1 cellular context compared by ENCODE assay signal in the genomic region with DNA sequence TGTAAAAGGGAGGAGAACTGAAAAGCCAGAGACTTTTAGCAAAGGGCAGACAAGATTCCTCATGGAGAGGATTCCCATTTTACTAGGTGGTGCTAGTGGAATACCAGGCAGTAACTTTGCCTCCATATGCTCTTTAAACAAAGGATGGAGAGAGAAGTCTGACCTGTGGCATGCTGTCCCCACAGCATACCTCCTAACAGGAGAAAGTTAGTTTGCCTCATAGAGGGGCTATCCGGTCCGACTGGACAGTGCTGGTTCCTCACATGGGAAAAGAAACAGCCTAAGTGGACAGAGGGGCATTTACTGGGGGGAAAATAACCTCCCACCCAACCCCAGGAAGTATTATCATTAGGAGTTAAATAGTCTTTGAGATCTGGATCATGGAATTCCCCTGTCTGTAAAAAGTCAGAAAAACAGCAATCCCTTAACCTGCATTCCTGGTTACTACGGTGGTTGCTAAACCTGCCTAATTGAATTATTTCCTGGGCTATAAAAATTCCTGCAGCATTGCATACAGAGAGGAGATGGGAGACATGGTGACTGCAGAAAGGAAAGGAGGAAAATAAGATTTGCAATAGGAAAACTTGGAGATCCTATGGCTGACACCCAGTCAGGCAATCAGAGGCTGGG.
TF ChIP-seq lines count a peak whose summit lies in the region.

No MANE protein-coding gene starts in this region.

TF ChIP-seq in K562, 482 proteins besides CTCF, POLR2A, EP300 and RAD21:
- TF ChIP-seq, protein P1, sequence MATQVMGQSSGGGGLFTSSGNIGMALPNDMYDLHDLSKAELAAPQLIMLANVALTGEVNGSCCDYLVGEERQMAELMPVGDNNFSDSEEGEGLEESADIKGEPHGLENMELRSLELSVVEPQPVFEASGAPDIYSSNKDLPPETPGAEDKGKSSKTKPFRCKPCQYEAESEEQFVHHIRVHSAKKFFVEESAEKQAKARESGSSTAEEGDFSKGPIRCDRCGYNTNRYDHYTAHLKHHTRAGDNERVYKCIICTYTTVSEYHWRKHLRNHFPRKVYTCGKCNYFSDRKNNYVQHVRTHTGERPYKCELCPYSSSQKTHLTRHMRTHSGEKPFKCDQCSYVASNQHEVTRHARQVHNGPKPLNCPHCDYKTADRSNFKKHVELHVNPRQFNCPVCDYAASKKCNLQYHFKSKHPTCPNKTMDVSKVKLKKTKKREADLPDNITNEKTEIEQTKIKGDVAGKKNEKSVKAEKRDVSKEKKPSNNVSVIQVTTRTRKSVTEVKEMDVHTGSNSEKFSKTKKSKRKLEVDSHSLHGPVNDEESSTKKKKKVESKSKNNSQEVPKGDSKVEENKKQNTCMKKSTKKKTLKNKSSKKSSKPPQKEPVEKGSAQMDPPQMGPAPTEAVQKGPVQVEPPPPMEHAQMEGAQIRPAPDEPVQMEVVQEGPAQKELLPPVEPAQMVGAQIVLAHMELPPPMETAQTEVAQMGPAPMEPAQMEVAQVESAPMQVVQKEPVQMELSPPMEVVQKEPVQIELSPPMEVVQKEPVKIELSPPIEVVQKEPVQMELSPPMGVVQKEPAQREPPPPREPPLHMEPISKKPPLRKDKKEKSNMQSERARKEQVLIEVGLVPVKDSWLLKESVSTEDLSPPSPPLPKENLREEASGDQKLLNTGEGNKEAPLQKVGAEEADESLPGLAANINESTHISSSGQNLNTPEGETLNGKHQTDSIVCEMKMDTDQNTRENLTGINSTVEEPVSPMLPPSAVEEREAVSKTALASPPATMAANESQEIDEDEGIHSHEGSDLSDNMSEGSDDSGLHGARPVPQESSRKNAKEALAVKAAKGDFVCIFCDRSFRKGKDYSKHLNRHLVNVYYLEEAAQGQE (CRISPR knock-in tag; IDR thresholded peaks at IDR 0.05; ENCODE audit: low read depth), result no peak
- TF ChIP-seq ZNF175 (CRISPR knock-in tag; IDR thresholded peaks at IDR 0.05; ENCODE audit: low read depth) (no peak), RNF2 (IDR thresholded peaks at IDR 0.05) (no peak), MAZ (CRISPR knock-in tag; conservative IDR thresholded peaks at IDR 0.05 in 1 of 2, IDR thresholded peaks at IDR 0.05 in 1 of 2) (no peak), ZNF561 (CRISPR knock-in tag; conservative IDR thresholded peaks at IDR 0.05) (no peak), ZSCAN32 (CRISPR knock-in tag; IDR thresholded peaks at IDR 0.05) (no peak)
